8 cellular contexts compared by ENCODE assay signal in genomic region chr17:7479139-7479388, GRCh38. TPM values are rescaled to one million over a fixed set of nuclear protein-coding genes. Genes with fewer than 3 reads are reported as not detected.
DNase-seq lines count a peak whose midpoint lies in the region; ATAC-seq, FAIRE-seq and TF ChIP-seq lines count a peak whose summit lies in the region.

No MANE protein-coding gene starts in this region.

- H3K9me3 ChIP-seq in BLaER1 = no peaks in the 10 kb centered on the region
- no peaks in the 10 kb centered on the region for H3K9me3 ChIP-seq in ectodermal cell (ENCODE audit: control insufficient read depth, low read length)
- no peaks in the 10 kb centered on the region for H3K9me3 ChIP-seq in neural cell (ENCODE audit: low read length)

- no peak for TF ChIP-seq RAD21 in neural cell (conservative IDR thresholded peaks at IDR 0.05)

- H3K36me3 ChIP-seq in BLaER1 (peaks cover 17% of the 10 kb centered on the region; the same call in 1 of the 2 replicates), ectodermal cell (ENCODE audit: control insufficient read depth, insufficient read depth, low read length) (no peaks in the 10 kb centered on the region), neural cell (ENCODE audit: insufficient read depth, low read length) (no peaks in the 10 kb centered on the region)

- peak overlapping the region; percentile 98 for H3K27ac ChIP-seq in BLaER1
- H3K27ac ChIP-seq in ectodermal cell (ENCODE audit: insufficient read depth, low read depth, low read length, poor library complexity, severe bottlenecking) = peak overlapping the region; percentile 60
- H3K27ac ChIP-seq in neural cell (ENCODE audit: low read length) = peak overlapping the region; percentile 97

- H3K9ac ChIP-seq in BLaER1 (peak overlapping the region; percentile 95), neural cell (ENCODE audit: low read length) (peak overlapping the region; percentile 98)

- H4K20me1 ChIP-seq in BLaER1 = peaks cover 47% of the 10 kb centered on the region
- no peaks in the 10 kb centered on the region for H4K20me1 ChIP-seq in neural cell (ENCODE audit: insufficient read depth)

- no peak for TF ChIP-seq POLR2A in NB4 (IDR thresholded peaks at IDR 0.05; ENCODE audit: extremely low read depth, insufficient read length)

- no peak for FAIRE-seq in GM19239 (lab: Jason Lieb, UNC)

- TF ChIP-seq EP300 in neural cell (conservative IDR thresholded peaks at IDR 0.05; ENCODE audit: poor library complexity, severe bottlenecking) = no peak

- H2AFZ ChIP-seq in neural cell (ENCODE audit: low read depth, low read length) = no peak overlapping the region

- no peaks in the 10 kb centered on the region for H3K9me2 ChIP-seq in neural cell (ENCODE audit: insufficient read depth, low read length)

- ATAC-seq in HG03571 (IDR thresholded peaks at IDR 0.05; ENCODE audit: unreplicated experiment) = no peak

- WGBS in ectodermal cell, 2 experiments = 0% methylated on average over 27 of the region's 27 CpGs

- TF ChIP-seq CTCF in NB4 (IDR thresholded peaks at IDR 0.05; ENCODE audit: low read depth, low read length) = no peak
- no peak for TF ChIP-seq CTCF in neural cell (IDR thresholded peaks at IDR 0.05; ENCODE audit: poor library complexity, severe bottlenecking)
- TF ChIP-seq CTCF in GM10266 (IDR thresholded peaks at IDR 0.05; ENCODE audit: control insufficient read depth, insufficient read depth, low read depth, missing control alignments) = no peak

- H3F3A ChIP-seq in neural cell (ENCODE audit: insufficient read depth, low read length, poor library complexity, severe bottlenecking) = no peaks in the 10 kb centered on the region

- H3K27me3 ChIP-seq in BLaER1 = no peaks in the 10 kb centered on the region
- H3K27me3 ChIP-seq in ectodermal cell (ENCODE audit: control insufficient read depth, insufficient read depth, low read length, poor library complexity, severe bottlenecking) = no peaks in the 10 kb centered on the region
- H3K27me3 ChIP-seq in neural cell (ENCODE audit: insufficient read depth, low read depth, low read length) = no peaks in the 10 kb centered on the region

- peaks cover 53% of the 10 kb centered on the region for H3K79me2 ChIP-seq in neural cell (replicated peaks; ENCODE audit: insufficient read depth, low read length)

- H3K4me3 ChIP-seq in BLaER1 = peak overlapping the region; percentile 96
- H3K4me3 ChIP-seq in NB4 (ENCODE audit: low read depth, low read length) = peak overlapping the region; percentile 32
- peak overlapping the region; percentile 71 for H3K4me3 ChIP-seq in ectodermal cell (ENCODE audit: insufficient read depth, low read depth, low read length)
- H3K4me3 ChIP-seq in neural cell (ENCODE audit: low read length) = peak overlapping the region; percentile 91

- peaks cover 64% of the 10 kb centered on the region for H3K4me1 ChIP-seq in BLaER1
- H3K4me1 ChIP-seq in ectodermal cell (ENCODE audit: control insufficient read depth, insufficient read depth, low read length) = peaks cover 42% of the 10 kb centered on the region

- DNase-seq in NB4 (ENCODE audit: low read depth) (no peak), NCI-H446 (lab: John Stamatoyannopoulos, UW) (no peak), GM10266 (ENCODE audit: extremely low spot score) (no peak), GM19239 (ENCODE audit: insufficient read length, low spot score) (no peak)

- H3K4me2 ChIP-seq in BLaER1 (peak overlapping the region; percentile 80), neural cell (ENCODE audit: low read length) (peak overlapping the region; percentile 94)

TF ChIP-seq in neural cell, 6 proteins besides CTCF, POLR2A, EP300 and RAD21:
- no peak for TF ChIP-seq SMC3 (conservative IDR thresholded peaks at IDR 0.05; ENCODE audit: poor library complexity)
- TF ChIP-seq TAF1 (IDR thresholded peaks at IDR 0.05; ENCODE audit: low read depth) = no peak
- TF ChIP-seq POLR2AphosphoS5 (IDR thresholded peaks at IDR 0.05) = no peak
- TF ChIP-seq MXI1 (conservative IDR thresholded peaks at IDR 0.05; ENCODE audit: poor library complexity, severe bottlenecking) = no peak

RNA-seq across cellular contexts. Expression of gene ZBTB4, which starts 0.4 kb away (rescaled TPM):
- 17.5 TPM for polyA plus RNA-seq in ectodermal cell (2013, experiment 1 of 4)
- 20.2 TPM for polyA plus RNA-seq in ectodermal cell (2013, experiment 2 of 4)
- 16.7 TPM for polyA plus RNA-seq in ectodermal cell (2013, experiment 3 of 4)
- polyA plus RNA-seq in ectodermal cell (2013, experiment 4 of 4) = 18.4 TPM
- polyA plus RNA-seq in neural cell = 8.0 and 9.2 TPM in 2 replicates
- polyA minus RNA-seq in neural cell = 19.2 and 20.3 TPM in 2 replicates

RNA-seq across cellular contexts. Expression of gene SLC35G6, which starts 2.2 kb away (rescaled TPM):
- not detected for polyA plus RNA-seq in ectodermal cell (2013, experiment 1 of 4)
- polyA plus RNA-seq in ectodermal cell (2013, experiment 2 of 4) = not detected
- not detected for polyA plus RNA-seq in ectodermal cell (2013, experiment 3 of 4)
- polyA plus RNA-seq in ectodermal cell (2013, experiment 4 of 4) = not detected
- polyA plus RNA-seq in neural cell = not detected in 2 replicates
- not detected in 2 replicates for polyA minus RNA-seq in neural cell

RNA-seq across cellular contexts. Expression of gene POLR2A, which starts 5.1 kb away (rescaled TPM):
- 121 TPM for polyA plus RNA-seq in ectodermal cell (2013, experiment 1 of 4)
- polyA plus RNA-seq in ectodermal cell (2013, experiment 2 of 4) = 137 TPM
- polyA plus RNA-seq in ectodermal cell (2013, experiment 3 of 4) = 94.1 TPM
- polyA plus RNA-seq in ectodermal cell (2013, experiment 4 of 4) = 105 TPM
- 9.1 and 22.6 TPM in 2 replicates for polyA plus RNA-seq in neural cell
- 84.6 and 86.7 TPM in 2 replicates for polyA minus RNA-seq in neural cell

RNA-seq across cellular contexts. Expression of gene CHRNB1, which starts 34.2 kb away (rescaled TPM):
- polyA plus RNA-seq in ectodermal cell (2013, experiment 1 of 4) = 16.4 TPM
- polyA plus RNA-seq in ectodermal cell (2013, experiment 2 of 4) = 19.3 TPM
- polyA plus RNA-seq in ectodermal cell (2013, experiment 3 of 4) = 16.1 TPM
- polyA plus RNA-seq in ectodermal cell (2013, experiment 4 of 4) = 15.9 TPM
- 17.9 and 18.2 TPM in 2 replicates for polyA plus RNA-seq in neural cell
- polyA minus RNA-seq in neural cell = 8.8 and 10.3 TPM in 2 replicates

RNA-seq across cellular contexts. Expression of gene FGF11, which starts 39.8 kb away (rescaled TPM):
- polyA plus RNA-seq in ectodermal cell (2013, experiment 1 of 4) = 8.4 TPM
- 7.4 TPM for polyA plus RNA-seq in ectodermal cell (2013, experiment 2 of 4)
- polyA plus RNA-seq in ectodermal cell (2013, experiment 3 of 4) = 8.1 TPM
- 10.0 TPM for polyA plus RNA-seq in ectodermal cell (2013, experiment 4 of 4)
- 15.8 and 16.4 TPM in 2 replicates for polyA plus RNA-seq in neural cell
- polyA minus RNA-seq in neural cell = 16.1 and 16.8 TPM in 2 replicates

Comparison
In these comparisons a context has a peak if more than half of its experiments do, and no peak if none do; other contexts are left out.
1. H3K4me3 ChIP-seq: peak in every context shown above with its lines; median percentile 96 in BLaER1; 91 in neural cell; 71 in ectodermal cell; 32 in NB4.